Comparison of ENCODE assay signal across 8 cellular contexts in genomic region chr11:47552086-47552580, GRCh38. TPM values are rescaled to one million over a fixed set of nuclear protein-coding genes. Genes with fewer than 3 reads are reported as not detected.
DNase-seq lines count a peak whose midpoint lies in the region; ATAC-seq and TF ChIP-seq lines count a peak whose summit lies in the region.

No MANE protein-coding gene starts in this region.

- peak overlapping the region; percentile 28 for H2AFZ ChIP-seq in fibroblast of lung (ENCODE audit: low read length)

- H3K27ac Mint-ChIP-seq in activated naive CD4-positive, alpha-beta T cell treated with anti-CD3 and anti-CD28 coated beads for 36 hours: peak overlapping the region; percentile 95
- H3K27ac Mint-ChIP-seq in activated CD4-positive, alpha-beta T cell treated with anti-CD3 and anti-CD28 coated beads, Interleukin-2, amount 10 ng/mL, durations not matched to agents 24 days and 14 days: peak overlapping the region; percentile 95
- peak overlapping the region; percentile 98 for H3K27ac Mint-ChIP-seq in natural killer cell treated with Interleukin-12 subunit alpha and Interleukin-12 subunit beta and Interleukin-15 and Interleukin-18, amount 100 ng/mL, for 72 hours

- H3K79me2 ChIP-seq in fibroblast of lung (ENCODE audit: control insufficient read depth, insufficient read depth, low read length): peaks cover 57% of the 10 kb centered on the region

- H3K9ac ChIP-seq in HUES48 (ENCODE audit: low read depth, low read length) (peak overlapping the region; percentile 98), fibroblast of lung (ENCODE audit: insufficient read depth, low read length) (peak overlapping the region; percentile 88)

- H3K4me3 ChIP-seq in HUES48 (ENCODE audit: low read depth, low read length) (peak overlapping the region; percentile 100), fibroblast of lung (replicated peaks in 1 of 4; ENCODE audit: control extremely low read depth in 1 of 4, insufficient read depth in 1 of 4, low read depth in 3 of 4, low read length in 4 of 4) (peak overlapping the region; percentile 69 to 100 (median 89))

- H3K36me3 ChIP-seq in HUES48 (ENCODE audit: control insufficient read depth, insufficient read depth, low read length) (peaks cover 14% of the 10 kb centered on the region; the same call in 1 of the 2 replicates), fibroblast of lung (ENCODE audit: control insufficient read depth, insufficient read depth, low read length) (no peaks in the 10 kb centered on the region)

- H3K9me3 ChIP-seq in HUES48 (ENCODE audit: control insufficient read depth, insufficient read depth, low read length): no peaks in the 10 kb centered on the region
- H3K9me3 ChIP-seq in fibroblast of lung (ENCODE audit: control insufficient read depth, insufficient read depth, low read depth, low read length): no peaks in the 10 kb centered on the region

- peak overlapping the region; percentile 90 for H3K4me2 ChIP-seq in fibroblast of lung (ENCODE audit: extremely low read depth, insufficient read depth, low read length)

- no peaks in the 10 kb centered on the region for H3K9me3 Mint-ChIP-seq in activated naive CD4-positive, alpha-beta T cell treated with anti-CD3 and anti-CD28 coated beads for 36 hours
- no peaks in the 10 kb centered on the region for H3K9me3 Mint-ChIP-seq in activated CD4-positive, alpha-beta T cell treated with anti-CD3 and anti-CD28 coated beads, Interleukin-2, amount 10 ng/mL, durations not matched to agents 24 days and 14 days
- H3K9me3 Mint-ChIP-seq in natural killer cell treated with Interleukin-12 subunit alpha and Interleukin-12 subunit beta and Interleukin-15 and Interleukin-18, amount 100 ng/mL, for 72 hours: no peaks in the 10 kb centered on the region

- no peaks in the 10 kb centered on the region for H3K27me3 ChIP-seq in HUES48 (ENCODE audit: control insufficient read depth, insufficient read depth, low read length)
- H3K27me3 ChIP-seq in fibroblast of lung (ENCODE audit: control insufficient read depth, insufficient read depth, low read length): no peaks in the 10 kb centered on the region

- H3K27ac ChIP-seq in HUES48 (ENCODE audit: low read depth, low read length): peak overlapping the region; percentile 94
- H3K27ac ChIP-seq in fibroblast of lung (ENCODE audit: insufficient read depth, low read length): peak overlapping the region; percentile 96

- H3K4me1 ChIP-seq in HUES48 (ENCODE audit: control insufficient read depth, insufficient read depth, low read length) (peaks cover 17% of the 10 kb centered on the region), fibroblast of lung (ENCODE audit: control insufficient read depth, extremely low read depth, insufficient read depth, low read length) (peaks cover 3% of the 10 kb centered on the region)

- no peak for ATAC-seq in natural killer cell treated with Interleukin-12 subunit alpha and Interleukin-12 subunit beta and Interleukin-15 and Interleukin-18, amount 100 ng/mL, for 72 hours

- H4K20me1 ChIP-seq in fibroblast of lung (ENCODE audit: control insufficient read depth, extremely low read depth, insufficient read depth, low read length): no peaks in the 10 kb centered on the region

- TF ChIP-seq CTCF in fibroblast of lung (conservative IDR thresholded peaks at IDR 0.05 in 1 of 2, IDR thresholded peaks at IDR 0.05 in 1 of 2; ENCODE audit: low read depth in 1 of 2, low read length in 2 of 2): no peak
- no peak for TF ChIP-seq CTCF in GM20000 (IDR thresholded peaks at IDR 0.05; ENCODE audit: extremely low read depth, missing control alignments)

- peaks cover 28% of the 10 kb centered on the region for H3K36me3 Mint-ChIP-seq in activated naive CD4-positive, alpha-beta T cell treated with anti-CD3 and anti-CD28 coated beads for 36 hours (ENCODE audit: low read depth)
- peaks cover 32% of the 10 kb centered on the region for H3K36me3 Mint-ChIP-seq in activated CD4-positive, alpha-beta T cell treated with anti-CD3 and anti-CD28 coated beads, Interleukin-2, amount 10 ng/mL, durations not matched to agents 24 days and 14 days (ENCODE audit: low read depth)
- peaks cover 6% of the 10 kb centered on the region for H3K36me3 Mint-ChIP-seq in natural killer cell treated with Interleukin-12 subunit alpha and Interleukin-12 subunit beta and Interleukin-15 and Interleukin-18, amount 100 ng/mL, for 72 hours

- peak; percentile 47 for DNase-seq in activated naive CD4-positive, alpha-beta T cell treated with anti-CD3 and anti-CD28 coated beads for 36 hours
- DNase-seq in activated naive CD4-positive, alpha-beta T cell treated with Interleukin-2 at 50 U/mL for 16 hours: no peak
- DNase-seq in activated CD4-positive, alpha-beta T cell treated with anti-CD3 and anti-CD28 coated beads, Interleukin-2, amount 10 ng/mL, durations not matched to agents 24 days and 14 days: no peak
- DNase-seq in fibroblast of lung (ENCODE audit: low read depth in 2 of 2) (peak; percentile 58 to 70), GM20000 (ENCODE audit: low spot score) (no peak)
- no peak for DNase-seq in natural killer cell treated with Interleukin-12 subunit alpha and Interleukin-12 subunit beta and Interleukin-15 and Interleukin-18, amount 100 ng/mL, for 72 hours (ENCODE audit: low spot score)
- DNase-seq in effector CD8-positive, alpha-beta T cell (lab: John Stamatoyannopoulos, UW): no peak

- peaks cover 46% of the 10 kb centered on the region for H3K4me1 Mint-ChIP-seq in activated naive CD4-positive, alpha-beta T cell treated with anti-CD3 and anti-CD28 coated beads for 36 hours (ENCODE audit: low read depth)
- H3K4me1 Mint-ChIP-seq in activated CD4-positive, alpha-beta T cell treated with anti-CD3 and anti-CD28 coated beads, Interleukin-2, amount 10 ng/mL, durations not matched to agents 24 days and 14 days: peaks cover 35% of the 10 kb centered on the region
- peaks cover 36 to 54% of the 10 kb centered on the region in 2 donors for H3K4me1 Mint-ChIP-seq in natural killer cell treated with Interleukin-12 subunit alpha and Interleukin-12 subunit beta and Interleukin-15 and Interleukin-18, amount 100 ng/mL, for 72 hours (ENCODE audit: low read depth in 2 of 2)

- intact Hi-C loops in activated naive CD4-positive, alpha-beta T cell treated with anti-CD3 and anti-CD28 coated beads for 36 hours (cut with micrococcal nuclease): loop anchor here (1.0 to 10.0 kb wide), 4 partner anchors 12 to 453 kb away; partner anchors contain the start of genes ARFGAP2 and MADD
- intact Hi-C loops in activated CD4-positive, alpha-beta T cell treated with anti-CD3 and anti-CD28 coated beads, Interleukin-2, amount 10 ng/mL, durations not matched to agents 24 days and 14 days (cut with micrococcal nuclease): loop anchor here (2.0 to 10.0 kb wide), 7 partner anchors 27 to 287 kb away; partner anchors contain the start of genes FNBP4, MTCH2 and PSMC3

- no peaks in the 10 kb centered on the region for H3K27me3 Mint-ChIP-seq in activated naive CD4-positive, alpha-beta T cell treated with anti-CD3 and anti-CD28 coated beads for 36 hours (ENCODE audit: low read depth)
- H3K27me3 Mint-ChIP-seq in activated CD4-positive, alpha-beta T cell treated with anti-CD3 and anti-CD28 coated beads, Interleukin-2, amount 10 ng/mL, durations not matched to agents 24 days and 14 days: no peaks in the 10 kb centered on the region
- no peaks in the 10 kb centered on the region for H3K27me3 Mint-ChIP-seq in natural killer cell treated with Interleukin-12 subunit alpha and Interleukin-12 subunit beta and Interleukin-15 and Interleukin-18, amount 100 ng/mL, for 72 hours

- CTCF ChIA-PET in activated naive CD4-positive, alpha-beta T cell treated with anti-CD3 and anti-CD28 coated beads for 36 hours (lab: Charles Lee): interaction anchor here (0.6 to 2.9 kb wide), 10 partner anchors 11 to 299 kb away, joined by 3 to 23 read pairs (median 4); no protein-coding TSS in a partner anchor

- peak overlapping the region; percentile 97 for H3K4me3 Mint-ChIP-seq in activated naive CD4-positive, alpha-beta T cell treated with anti-CD3 and anti-CD28 coated beads for 36 hours
- H3K4me3 Mint-ChIP-seq in activated CD4-positive, alpha-beta T cell treated with anti-CD3 and anti-CD28 coated beads, Interleukin-2, amount 10 ng/mL, durations not matched to agents 24 days and 14 days: peak overlapping the region; percentile 93
- peak overlapping the region; percentile 99 for H3K4me3 Mint-ChIP-seq in natural killer cell treated with Interleukin-12 subunit alpha and Interleukin-12 subunit beta and Interleukin-15 and Interleukin-18, amount 100 ng/mL, for 72 hours

RNA-seq across cellular contexts. Expression of gene CELF1, which starts 0.8 kb away (rescaled TPM):
- total RNA-seq in activated naive CD4-positive, alpha-beta T cell treated with anti-CD3 and anti-CD28 coated beads for 36 hours: 100 to 1,000 TPM; 104 to 105 TPM
- total RNA-seq in activated CD4-positive, alpha-beta T cell treated with anti-CD3 and anti-CD28 coated beads, Interleukin-2, amount 10 ng/mL, durations not matched to agents 24 days and 14 days: 154 and 159 TPM in 2 replicates
- total RNA-seq in fibroblast of lung: 74.2 and 100 TPM in 2 replicates
- polyA plus RNA-seq in fibroblast of lung: 72.6 and 81.1 TPM in 2 replicates
- 30.6 and 38.4 TPM in 2 replicates for polyA plus RNA-seq in fibroblast of lung (2012)
- 116 and 194 TPM in 2 replicates for polyA minus RNA-seq in fibroblast of lung (ENCODE audit: low replicate concordance)
- 100 to 1,000 TPM; 165 to 230 TPM for total RNA-seq in natural killer cell treated with Interleukin-12 subunit alpha and Interleukin-12 subunit beta and Interleukin-15 and Interleukin-18, amount 100 ng/mL, for 72 hours

RNA-seq across cellular contexts. Expression of gene PTPMT1, which starts 13.3 kb away (rescaled TPM):
- 10 to 100 TPM; 46.9 to 49.2 TPM for total RNA-seq in activated naive CD4-positive, alpha-beta T cell treated with anti-CD3 and anti-CD28 coated beads for 36 hours
- 53.9 and 54.9 TPM in 2 replicates for total RNA-seq in activated CD4-positive, alpha-beta T cell treated with anti-CD3 and anti-CD28 coated beads, Interleukin-2, amount 10 ng/mL, durations not matched to agents 24 days and 14 days
- total RNA-seq in fibroblast of lung: 58.6 and 84.9 TPM in 2 replicates
- 47.8 and 55.4 TPM in 2 replicates for polyA plus RNA-seq in fibroblast of lung
- polyA plus RNA-seq in fibroblast of lung (2012): 63.1 and 71.9 TPM in 2 replicates
- 12.2 and 20.1 TPM in 2 replicates for polyA minus RNA-seq in fibroblast of lung (ENCODE audit: low replicate concordance)
- 10 to 100 TPM; 33.1 to 57.4 TPM for total RNA-seq in natural killer cell treated with Interleukin-12 subunit alpha and Interleukin-12 subunit beta and Interleukin-15 and Interleukin-18, amount 100 ng/mL, for 72 hours

RNA-seq across cellular contexts. Expression of gene KBTBD4, which starts 26.6 kb away (rescaled TPM):
- total RNA-seq in activated naive CD4-positive, alpha-beta T cell treated with anti-CD3 and anti-CD28 coated beads for 36 hours: 10 to 100 TPM; 13.8 to 15.4 TPM
- 16.4 and 16.7 TPM in 2 replicates for total RNA-seq in activated CD4-positive, alpha-beta T cell treated with anti-CD3 and anti-CD28 coated beads, Interleukin-2, amount 10 ng/mL, durations not matched to agents 24 days and 14 days
- 17.7 and 20.0 TPM in 2 replicates for total RNA-seq in fibroblast of lung
- polyA plus RNA-seq in fibroblast of lung: 19.9 and 21.7 TPM in 2 replicates
- polyA plus RNA-seq in fibroblast of lung (2012): 17.1 and 19.6 TPM in 2 replicates
- polyA minus RNA-seq in fibroblast of lung (ENCODE audit: low replicate concordance): 39.5 and 51.3 TPM in 2 replicates
- total RNA-seq in natural killer cell treated with Interleukin-12 subunit alpha and Interleukin-12 subunit beta and Interleukin-15 and Interleukin-18, amount 100 ng/mL, for 72 hours: 10 to 100 TPM; 13.2 to 19.7 TPM

RNA-seq across cellular contexts. Expression of gene NDUFS3, which starts 26.7 kb away (rescaled TPM):
- 100 to 1,000 TPM; 123 to 124 TPM for total RNA-seq in activated naive CD4-positive, alpha-beta T cell treated with anti-CD3 and anti-CD28 coated beads for 36 hours
- total RNA-seq in activated CD4-positive, alpha-beta T cell treated with anti-CD3 and anti-CD28 coated beads, Interleukin-2, amount 10 ng/mL, durations not matched to agents 24 days and 14 days: 151 and 159 TPM in 2 replicates
- total RNA-seq in fibroblast of lung: 76.5 and 78.8 TPM in 2 replicates
- 113 and 164 TPM in 2 replicates for polyA plus RNA-seq in fibroblast of lung
- polyA plus RNA-seq in fibroblast of lung (2012): 95.1 and 110 TPM in 2 replicates
- polyA minus RNA-seq in fibroblast of lung (ENCODE audit: low replicate concordance): 66.2 and 84.8 TPM in 2 replicates
- 100 to 1,000 TPM; 101 to 145 TPM for total RNA-seq in natural killer cell treated with Interleukin-12 subunit alpha and Interleukin-12 subunit beta and Interleukin-15 and Interleukin-18, amount 100 ng/mL, for 72 hours

RNA-seq across cellular contexts. Expression of gene FAM180B, which starts 34.3 kb away (rescaled TPM):
- not detected for total RNA-seq in activated naive CD4-positive, alpha-beta T cell treated with anti-CD3 and anti-CD28 coated beads for 36 hours
- total RNA-seq in activated CD4-positive, alpha-beta T cell treated with anti-CD3 and anti-CD28 coated beads, Interleukin-2, amount 10 ng/mL, durations not matched to agents 24 days and 14 days: 0.19 and 0.28 TPM in 2 replicates
- total RNA-seq in fibroblast of lung: not detected in 2 replicates
- not detected in 2 replicates for polyA plus RNA-seq in fibroblast of lung
- polyA plus RNA-seq in fibroblast of lung (2012): not detected in 2 replicates
- polyA minus RNA-seq in fibroblast of lung (ENCODE audit: low replicate concordance): not detected in 2 replicates
- under 1 TPM; 0.31 to 0.62 TPM for total RNA-seq in natural killer cell treated with Interleukin-12 subunit alpha and Interleukin-12 subunit beta and Interleukin-15 and Interleukin-18, amount 100 ng/mL, for 72 hours

Comparison
In these comparisons a context has a peak if more than half of its experiments do, and no peak if none do; other contexts are left out.
1. DNase-seq: peak in activated naive CD4-positive, alpha-beta T cell treated with anti-CD3 and anti-CD28 coated beads for 36 hours (single experiment) and fibroblast of lung (2 of 2); none in activated naive CD4-positive, alpha-beta T cell treated with Interleukin-2 at 50 U/mL for 16 hours (single experiment), activated CD4-positive, alpha-beta T cell treated with anti-CD3 and anti-CD28 coated beads, Interleukin-2, amount 10 ng/mL, durations not matched to agents 24 days and 14 days (single experiment), natural killer cell treated with Interleukin-12 subunit alpha and Interleukin-12 subunit beta and Interleukin-15 and Interleukin-18, amount 100 ng/mL, for 72 hours (single experiment), GM20000 (single experiment) and effector CD8-positive, alpha-beta T cell (single experiment).
2. Peak in every context shown above with its lines, with median percentiles within 50 percentile points of each other: H3K27ac Mint-ChIP-seq and H3K4me3 Mint-ChIP-seq.